13 cellular contexts compared by ENCODE assay signal in the genomic region with DNA sequence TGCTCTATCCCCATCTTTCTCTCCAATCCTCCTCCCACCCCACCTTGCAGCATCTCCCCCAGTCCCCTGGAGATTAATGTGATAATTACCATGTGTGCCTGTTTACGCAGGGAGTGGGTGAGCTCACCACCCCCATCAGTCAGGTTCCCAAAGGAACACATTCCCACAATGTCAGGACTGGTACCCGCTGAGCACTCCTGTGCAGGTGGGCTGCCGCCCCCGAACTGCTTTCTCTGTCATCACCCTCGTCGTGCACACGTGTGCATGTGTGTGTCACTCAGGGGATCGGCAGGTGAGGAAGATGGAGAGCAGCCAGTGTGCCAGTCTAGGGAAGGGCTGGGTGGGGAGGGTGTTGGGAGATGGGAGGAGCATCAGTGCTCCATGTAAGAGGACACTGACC.
"Had no signal": no experiment of that assay in that cellular context is flagged by ENCODE, and none has a peak within 500 bp of the region (broad histone marks: within the 10 kb centered on the region; RNA-seq: fewer than 3 reads in every experiment).

No MANE protein-coding gene starts in this region.

- H3K9ac ChIP-seq: parathyroid adenoma had no signal

- H3K36me3 Mint-ChIP-seq: naive B cell had no signal

- H3K27me3 ChIP-seq: gastrocnemius medialis, right atrium auricular region had no signal

- H3K27ac ChIP-seq: gastrocnemius medialis, parathyroid adenoma, right atrium auricular region had no signal

- H3K4me3 Mint-ChIP-seq: activated T-helper 17 cell treated with anti-CD3 and anti-CD28 coated beads, Interleukin-2, amount 50 U/mL, for 72 hours; naive B cell had no signal

- H3K9me3 Mint-ChIP-seq: activated T-helper 17 cell treated with anti-CD3 and anti-CD28 coated beads, Interleukin-2, amount 50 U/mL, for 72 hours had no signal

- H3K9me3 ChIP-seq: gastrocnemius medialis, right atrium auricular region had no signal

- H3K4me1 Mint-ChIP-seq: activated T-helper 17 cell treated with anti-CD3 and anti-CD28 coated beads, Interleukin-2, amount 50 U/mL, for 72 hours; naive B cell had no signal

- H2AFZ ChIP-seq: parathyroid adenoma had no signal

- H3K79me2 ChIP-seq: parathyroid adenoma had no signal

- DNase-seq: activated CD4-positive, alpha-beta T cell treated with anti-CD3 and anti-CD28 coated beads, Interleukin-2, amount 50 U/mL, for 4 hours; activated naive CD4-positive, alpha-beta T cell treated with Interleukin-2 at 50 U/mL for 16 hours; activated T-cell treated with anti-CD3 and anti-CD28 coated beads for 4 hours; cerebellar nuclear complex; effector memory CD4-positive, alpha-beta T cell; gastrocnemius medialis; naive B cell; stimulated activated CD4-positive, alpha-beta T cell treated with anti-CD3 and anti-CD28 coated beads, Interleukin-2, amount 100 ng/mL, for 48 hours; stimulated activated naive CD4-positive, alpha-beta T cell; trophoblast cell had no signal

- H3K36me3 ChIP-seq: gastrocnemius medialis, right atrium auricular region had no signal

- H3K27ac Mint-ChIP-seq: activated T-helper 17 cell treated with anti-CD3 and anti-CD28 coated beads, Interleukin-2, amount 50 U/mL, for 72 hours; naive B cell had no signal

- H3K4me3 ChIP-seq: gastrocnemius medialis, right atrium auricular region had no signal
